14 cellular contexts compared by ENCODE assay signal in genomic region chr7:64881461-64882287, GRCh38. TPM values are rescaled to one million over a fixed set of nuclear protein-coding genes. Genes with fewer than 3 reads are reported as not detected.
DNase-seq lines count a peak whose midpoint lies in the region; ATAC-seq and TF ChIP-seq lines count a peak whose summit lies in the region.
"Had no signal": no experiment of that assay in that cellular context is flagged by ENCODE, and none has a peak within 500 bp of the region (broad histone marks: within the 10 kb centered on the region; RNA-seq: fewer than 3 reads in every experiment).

No MANE protein-coding gene starts in this region.

- peaks cover 23% of the 10 kb centered on the region for H3K9me3 Mint-ChIP-seq in MCF 10A (ENCODE audit: unreplicated experiment)
- no peaks in the 10 kb centered on the region for H3K9me3 Mint-ChIP-seq in type B pancreatic cell

- peak overlapping the region; percentile 23 for H3K9ac ChIP-seq in muscle layer of colon (ENCODE audit: low read length)

- H3K36me3 Mint-ChIP-seq in MCF 10A (ENCODE audit: insufficient read depth, unreplicated experiment) = peaks cover 6% of the 10 kb centered on the region
- no peaks in the 10 kb centered on the region for H3K36me3 Mint-ChIP-seq in type B pancreatic cell

- intact Hi-C loops in breast epithelium (cut with DNase I; ENCODE audit: low total_unique reads) (no loop called here), MCF 10A (cut with micrococcal nuclease) (no loop called here), dorsolateral prefrontal cortex (cut with DNase I) (loop anchor here in 1 of 2 donors (10.0 kb wide), 1 partner anchor 87 kb away; the partner anchor contains the start of gene ZNF138)

- no peak for TF ChIP-seq POLR2A in breast epithelium (IDR thresholded peaks at IDR 0.05)

- no peak overlapping the region for H3K27ac Mint-ChIP-seq in MCF 10A (ENCODE audit: low read depth, unreplicated experiment)
- H3K27ac Mint-ChIP-seq in type B pancreatic cell = no peak overlapping the region
- H3K27ac Mint-ChIP-seq: activated T-cell treated with anti-CD3 and anti-CD28 coated beads, Interleukin-2, amount 50 U/mL, for 24 hours had no signal

- H3K27ac ChIP-seq in breast epithelium (peak overlapping the region in 1 of 2 donors; percentile 54), dorsolateral prefrontal cortex (peak overlapping the region in 14 of 59 donors; percentile 4 to 69 (median 36)), muscle layer of colon (ENCODE audit: low read depth, low read length) (peak overlapping the region; percentile 81)

- ATAC-seq in HG02840 (IDR thresholded peaks at IDR 0.05; ENCODE audit: low FRiP score, unreplicated experiment) = no peak
- ATAC-seq: K562 had no signal

- H3K27me3 ChIP-seq in breast epithelium = no peaks in the 10 kb centered on the region
- H3K27me3 ChIP-seq in dorsolateral prefrontal cortex = no peaks in the 10 kb centered on the region
- no peaks in the 10 kb centered on the region for H3K27me3 ChIP-seq in muscle layer of colon (ENCODE audit: control insufficient read depth in 1 of 2, insufficient read depth in 2 of 2, low read length in 2 of 2)

- H3K9me3 ChIP-seq in breast epithelium = no peaks in the 10 kb centered on the region
- no peaks in the 10 kb centered on the region for H3K9me3 ChIP-seq in muscle layer of colon (ENCODE audit: low read length)

- BruUV-seq in MCF 10A (replicated peaks; lab: Mats Ljungman, UMichigan) = no TSS peak

- H3K4me1 Mint-ChIP-seq in MCF 10A (ENCODE audit: insufficient read depth, unreplicated experiment) = no peaks in the 10 kb centered on the region
- H3K4me1 Mint-ChIP-seq in type B pancreatic cell (ENCODE audit: unreplicated experiment) = no peaks in the 10 kb centered on the region

- H3K36me3 ChIP-seq in breast epithelium (no peaks in the 10 kb centered on the region), muscle layer of colon (ENCODE audit: insufficient read depth, low read length) (no peaks in the 10 kb centered on the region)

- H3K4me3 Mint-ChIP-seq in MCF 10A (ENCODE audit: unreplicated experiment) = no peak overlapping the region
- no peak overlapping the region for H3K4me3 Mint-ChIP-seq in type B pancreatic cell

- TF ChIP-seq CTCF in breast epithelium (IDR thresholded peaks at IDR 0.05) (no peak), MCF 10A (IDR thresholded peaks at IDR 0.05; ENCODE audit: unreplicated experiment) (no peak), dorsolateral prefrontal cortex (IDR thresholded peaks at IDR 0.05 in 54 of 56, conservative IDR thresholded peaks at IDR 0.05 in 2 of 56; ENCODE audit: low read depth in 1 of 56, partially characterized antibody in 56 of 56) (no peak), type B pancreatic cell (conservative IDR thresholded peaks at IDR 0.05) (no peak)

- POLR2A ChIA-PET in MCF 10A (lab: Yijun Ruan, JAX) = no interaction called here

- CTCF ChIA-PET in MCF 10A (lab: Yijun Ruan, JAX) = no interaction called here

- peak overlapping the region; percentile 37 to 70 (median 59) for H3K4me3 ChIP-seq in breast epithelium
- H3K4me3 ChIP-seq in dorsolateral prefrontal cortex = peak overlapping the region in 53 of 59 donors; percentile 22 to 71 (median 56)
- H3K4me3 ChIP-seq in muscle layer of colon (ENCODE audit: low read depth in 1 of 2, low read length in 2 of 2) = peak overlapping the region; percentile 59 to 81
- H3K4me3 ChIP-seq: K562 had no signal

- no peaks in the 10 kb centered on the region for H3K27me3 Mint-ChIP-seq in MCF 10A (ENCODE audit: insufficient read depth, unreplicated experiment)
- H3K27me3 Mint-ChIP-seq in type B pancreatic cell = peaks cover 19% of the 10 kb centered on the region

- H3K4me1 ChIP-seq in breast epithelium (no peaks in the 10 kb centered on the region), muscle layer of colon (ENCODE audit: insufficient read depth, low read length) (peaks cover 17% of the 10 kb centered on the region)

- peak in 1 of 2 donors; percentile 14 for DNase-seq in breast epithelium (ENCODE audit: low spot score in 2 of 2)
- no peak for DNase-seq in MCF 10A (ENCODE audit: unreplicated experiment)
- peak in 1 of 10 donors; percentile 34 for DNase-seq in dorsolateral prefrontal cortex
- DNase-seq in type B pancreatic cell (ENCODE audit: extremely low spot score, unreplicated experiment) = peak; percentile 34
- no peak for DNase-seq in NOMO-1 treated with DMSO at 0.1 percent for 48 hours (lab: John Stamatoyannopoulos, UW; ENCODE audit: unreplicated experiment)
- DNase-seq in occipital lobe (lab: John Stamatoyannopoulos, UW) = no peak
- DNase-seq: foreskin melanocyte, GF-D8, NCI-H2081 treated with DMSO at 0.1 percent for 48 hours, T1000 had no signal

RNA-seq across cellular contexts. Expression of gene ZNF273, which starts 21.4 kb away (rescaled TPM):
- 10 to 100 TPM in 2 of 3 donors, 1 to 10 TPM in 1; 6.9 to 21.7 (median 18.0) TPM for total RNA-seq in breast epithelium
- 2.2 and 2.5 TPM in 2 replicates for total RNA-seq in MCF 10A (2022)
- total RNA-seq in dorsolateral prefrontal cortex = 10 to 100 TPM; 15.4 to 66.1 (median 37.2) TPM
- total RNA-seq in type B pancreatic cell (ENCODE audit: low replicate concordance) = 6.2 and 9.3 TPM in 2 replicates
- total RNA-seq in occipital lobe = 43.8 TPM
